In genomic region chr2:29747786-29748470, GRCh38 we compare ENCODE assay signal across 10 cellular contexts.
DNase-seq lines count a peak whose midpoint lies in the region; TF ChIP-seq lines count a peak whose summit lies in the region.
"Had no signal": no experiment of that assay in that cellular context is flagged by ENCODE, and none has a peak within 500 bp of the region (broad histone marks: within the 10 kb centered on the region; RNA-seq: fewer than 3 reads in every experiment).

No MANE protein-coding gene starts in this region.

- H3K27ac ChIP-seq in HEK293 (ENCODE audit: extremely low read depth, low read depth, low read length): no peak overlapping the region
- no peak overlapping the region for H3K27ac ChIP-seq in colonic mucosa

- POLR2A ChIA-PET in HEK293 (lab: Yijun Ruan, JAX): no interaction called here

- H3K9ac ChIP-seq in colonic mucosa (ENCODE audit: low read depth in 2 of 2, low read length in 2 of 2): no peak overlapping the region

- peak; percentile 55 for DNase-seq in D341Med (ENCODE audit: low spot score)
- peak; percentile 85 for DNase-seq in NCI-H82 treated with DMSO at 0.1 percent for 48 hours (lab: John Stamatoyannopoulos, UW; ENCODE audit: unreplicated experiment)
- peak; percentile 72 for DNase-seq in kidney glomerular epithelial cell (lab: John Stamatoyannopoulos, UW)
- no peak for DNase-seq in NCI-H2107 treated with DMSO at 0.1 percent for 48 hours (lab: John Stamatoyannopoulos, UW; ENCODE audit: unreplicated experiment)
- no peak for DNase-seq in OCI-M2 (lab: John Stamatoyannopoulos, UW; ENCODE audit: unreplicated experiment)
- no peak for DNase-seq in colonic mucosa
- DNase-seq in activated CD4-positive, alpha-beta T cell treated with anti-CD3 and anti-CD28 coated beads for 1 hour: no peak
- DNase-seq: activated CD4-positive, alpha-beta T cell treated with anti-CD3 and anti-CD28 coated beads, Interleukin-2, amount 10 ng/mL, durations not matched to agents 24 days and 14 days; H7 had no signal

- CTCF ChIA-PET in HEK293 (lab: Yijun Ruan, JAX): no interaction called here

- H3K9me3 ChIP-seq in HEK293 (ENCODE audit: control insufficient read depth, insufficient read depth, low read depth, low read length) (no peaks in the 10 kb centered on the region), colonic mucosa (no peaks in the 10 kb centered on the region)

- no peak for TF ChIP-seq CTCF in HEK293 (tag by site-specific recombination; IDR thresholded peaks at IDR 0.05)
- TF ChIP-seq CTCF in colonic mucosa (IDR thresholded peaks at IDR 0.05): no peak

- H3K36me3 ChIP-seq in HEK293 (ENCODE audit: control insufficient read depth in 2 of 2, insufficient read depth in 1 of 2, low read length in 2 of 2) (no peaks in the 10 kb centered on the region), colonic mucosa (no peaks in the 10 kb centered on the region)

- H3K4me1 ChIP-seq in HEK293 (ENCODE audit: control insufficient read depth, insufficient read depth, low read length) (no peaks in the 10 kb centered on the region), colonic mucosa (no peaks in the 10 kb centered on the region)

- no peaks in the 10 kb centered on the region for H3K27me3 ChIP-seq in colonic mucosa

- intact Hi-C loops in colonic mucosa (cut with DNase I): no loop called here

- H3K4me3 ChIP-seq in HEK293 (ENCODE audit: low read depth, low read length) (no peak overlapping the region), colonic mucosa (no peak overlapping the region)

TF ChIP-seq in HEK293, 187 proteins besides CTCF, POLR2A, EP300 and RAD21 (continues in another document):
- no peak for TF ChIP-seq ZNF280D (tag by site-specific recombination; IDR thresholded peaks at IDR 0.05)
- TF ChIP-seq PRDM2 (tag by site-specific recombination; IDR thresholded peaks at IDR 0.05; ENCODE audit: borderline replicate concordance): no peak
- TF ChIP-seq ZNF366 (tag by site-specific recombination; conservative IDR thresholded peaks at IDR 0.05): peak; percentile 90
- TF ChIP-seq ZNF133 (tag by site-specific recombination; IDR thresholded peaks at IDR 0.05): no peak
- no peak for TF ChIP-seq ZNF174 (tag by site-specific recombination; IDR thresholded peaks at IDR 0.05)
- TF ChIP-seq ZNF580 (tag by site-specific recombination; IDR thresholded peaks at IDR 0.05): no peak
- TF ChIP-seq ZNF221 (tag by site-specific recombination; IDR thresholded peaks at IDR 0.05; ENCODE audit: borderline replicate concordance): no peak
- TF ChIP-seq ZNF112 (tag by site-specific recombination; IDR thresholded peaks at IDR 0.05): no peak
- no peak for TF ChIP-seq ZNF324 (tag by site-specific recombination; IDR thresholded peaks at IDR 0.05)
- TF ChIP-seq ZSCAN23 (tag by site-specific recombination; IDR thresholded peaks at IDR 0.05): no peak
- TF ChIP-seq ZNF510 (tag by site-specific recombination; IDR thresholded peaks at IDR 0.05; ENCODE audit: insufficient replicate concordance): no peak
- TF ChIP-seq HIC1 (tag by site-specific recombination; IDR thresholded peaks at IDR 0.05): peak; percentile 55; the same call in 1 of the 2 replicates
- peak; percentile 33; the same call in 1 of the 2 replicates for TF ChIP-seq ZNF394 (tag by site-specific recombination; IDR thresholded peaks at IDR 0.05; ENCODE audit: borderline replicate concordance)
- TF ChIP-seq ZNF792 (tag by site-specific recombination; IDR thresholded peaks at IDR 0.05): no peak
- no peak for TF ChIP-seq KLF9 (tag by site-specific recombination; IDR thresholded peaks at IDR 0.05; ENCODE audit: low read depth)
- TF ChIP-seq ZFHX2 (tag by site-specific recombination; conservative IDR thresholded peaks at IDR 0.05): no peak

Comparison
In these comparisons a context has a peak if more than half of its experiments do, and no peak if none do; other contexts are left out.
1. DNase-seq: peak in D341Med (single experiment), NCI-H82 treated with DMSO at 0.1 percent for 48 hours (single experiment) and kidney glomerular epithelial cell (single experiment); none in NCI-H2107 treated with DMSO at 0.1 percent for 48 hours (single experiment), OCI-M2 (single experiment), colonic mucosa (single experiment) and activated CD4-positive, alpha-beta T cell treated with anti-CD3 and anti-CD28 coated beads for 1 hour (single experiment).